ENCODE assay signal across 1 cellular context in the genomic region with DNA sequence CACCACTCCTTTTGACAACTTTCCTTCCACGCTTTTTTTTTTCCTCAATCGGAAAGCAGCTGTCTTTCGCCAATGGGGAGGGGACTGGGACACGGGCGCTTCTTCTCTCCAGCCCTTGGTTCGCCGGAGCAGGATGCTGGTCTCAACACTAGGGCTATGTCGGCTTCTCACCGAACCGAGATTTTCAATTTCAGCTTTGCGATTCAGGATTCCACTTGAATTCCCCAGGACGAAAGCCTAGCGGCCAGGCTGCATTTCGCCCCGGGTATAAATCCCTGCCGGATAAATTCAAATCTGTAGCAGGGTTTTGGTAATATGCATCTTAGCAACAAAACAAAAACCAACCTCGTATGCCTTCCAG.
TF ChIP-seq lines count a peak whose summit lies in the region.

No MANE protein-coding gene starts in this region.

TF ChIP-seq in IMR-90, 13 proteins besides CTCF, POLR2A, EP300 and RAD21:
- no peak for TF ChIP-seq FOS (IDR thresholded peaks at IDR 0.05; ENCODE audit: low read depth, low read length)
- no peak for TF ChIP-seq BHLHE40 (IDR thresholded peaks at IDR 0.05; ENCODE audit: low read depth, low read length)
- TF ChIP-seq MAFK (IDR thresholded peaks at IDR 0.05; ENCODE audit: low read depth, low read length) = no peak
